27 cellular contexts compared by ENCODE assay signal in the genomic region with DNA sequence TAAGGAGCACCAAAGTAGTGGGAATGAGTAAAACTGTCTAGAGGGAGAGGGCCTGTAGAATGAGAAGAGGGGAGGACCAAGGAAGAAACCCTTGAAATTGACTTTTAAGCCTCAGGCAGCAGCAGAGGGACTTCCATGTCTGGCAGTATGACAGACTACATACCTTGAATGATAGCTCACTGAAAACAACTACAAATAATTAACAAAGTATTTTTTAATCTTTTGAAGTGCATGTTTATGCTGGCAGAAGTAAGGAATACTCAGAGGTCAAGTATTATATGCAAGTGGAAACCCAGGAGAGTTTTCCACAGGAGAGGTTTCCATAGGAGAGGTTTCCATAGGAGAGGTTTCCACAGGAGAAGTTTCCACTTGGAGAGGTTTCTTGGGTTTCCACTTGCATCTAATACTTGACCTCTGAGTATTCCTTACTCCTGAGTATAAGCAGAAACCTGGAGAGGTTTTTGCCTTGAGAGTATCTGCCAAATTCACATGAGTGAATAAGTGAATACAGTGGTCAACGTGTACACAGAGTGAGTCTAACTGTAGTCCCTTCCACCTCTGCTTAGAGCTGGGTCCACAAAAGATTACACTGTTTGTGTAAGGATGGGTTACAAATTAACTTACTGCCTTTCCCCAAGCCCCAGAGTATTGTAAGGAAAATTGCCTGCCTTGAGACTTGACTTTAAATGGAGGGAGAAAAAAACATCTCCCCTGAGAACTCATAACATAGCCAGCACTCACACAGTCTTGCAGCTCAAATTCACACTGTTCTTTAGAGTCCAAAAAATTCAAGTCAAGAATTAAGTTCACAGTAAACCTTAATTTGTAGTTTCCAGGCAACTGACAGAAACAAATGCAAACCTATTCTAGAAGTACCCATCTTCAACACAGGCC. TPM values are rescaled to one million over a fixed set of nuclear protein-coding genes. Genes with fewer than 3 reads are reported as not detected.
DNase-seq lines count a peak whose midpoint lies in the region; ATAC-seq, FAIRE-seq and TF ChIP-seq lines count a peak whose summit lies in the region.
"Had no signal": no experiment of that assay in that cellular context is flagged by ENCODE, and none has a peak within 500 bp of the region (broad histone marks: within the 10 kb centered on the region; RNA-seq: fewer than 3 reads in every experiment).

No MANE protein-coding gene starts in this region.

- H3K36me3 ChIP-seq in kidney epithelial cell (ENCODE audit: control insufficient read depth, insufficient read depth, low read length): no peaks in the 10 kb centered on the region
- H3K36me3 ChIP-seq in pancreas: no peaks in the 10 kb centered on the region
- H3K36me3 ChIP-seq: BLaER1 treated with 17β-estradiol and CSF1 and Interleukin-3, amounts not matched to agents 10 nM and 100 nM; brain microvascular endothelial cell; esophagus muscularis mucosa; gastrocnemius medialis; spleen; suprapubic skin had no signal

- POLR2A ChIA-PET in WTC11 (lab: Charles Lee): interaction anchor here (0.8 kb wide), 1 partner anchor 165 kb away, joined by 4 read pairs; the partner anchor contains the start of gene EHBP1

- H3K9me3 Mint-ChIP-seq in Calu3 (ENCODE audit: low read depth, unreplicated experiment) (peaks cover 3% of the 10 kb centered on the region), WTC11 (peaks cover 10% of the 10 kb centered on the region)

- peak overlapping the region; percentile 0 to 71 (median 40) for H3K27ac ChIP-seq in pancreas
- H3K27ac ChIP-seq: BLaER1 treated with 17β-estradiol and CSF1 and Interleukin-3, amounts not matched to agents 10 nM and 100 nM; brain microvascular endothelial cell; gastrocnemius medialis; spleen; suprapubic skin had no signal

- peaks cover 29 to 33% (median 29%) of the 10 kb centered on the region in 3 donors for H3K4me1 ChIP-seq in pancreas
- H3K4me1 ChIP-seq: BLaER1 treated with 17β-estradiol and CSF1 and Interleukin-3, amounts not matched to agents 10 nM and 100 nM; gastrocnemius medialis; spleen; suprapubic skin had no signal

- H3K27ac Mint-ChIP-seq in Calu3 (ENCODE audit: unreplicated experiment) (peak overlapping the region; percentile 76), WTC11 (no peak overlapping the region)
- H3K27ac Mint-ChIP-seq: stimulated activated naive B cell treated with anti-CD40 and anti-IgM and Interleukin-4, amounts not matched to agents 10 μg/mL and 1 μg/mL and 100 μg/mL, for 72 hours had no signal

- H3K4me3 Mint-ChIP-seq in Calu3 (ENCODE audit: low read depth, unreplicated experiment) (no peak overlapping the region), WTC11 (no peak overlapping the region)
- H3K4me3 Mint-ChIP-seq: stimulated activated naive B cell treated with anti-CD40 and anti-IgM and Interleukin-4, amounts not matched to agents 10 μg/mL and 1 μg/mL and 100 μg/mL, for 72 hours had no signal

- DNase-seq in Calu3 (peak; percentile 13), WTC11 (ENCODE audit: low spot score) (no peak), kidney epithelial cell (ENCODE audit: low read depth) (peak; percentile 18), pancreas (no peak), hepatic stellate cell (ENCODE audit: low spot score) (no peak), Right ventricle myocardium superior (no peak), NCI-H2081 treated with DMSO at 0.1 percent for 48 hours (lab: John Stamatoyannopoulos, UW) (no peak)
- DNase-seq: ACHN; brain microvascular endothelial cell; COR-L47; effector CD8-positive, alpha-beta T cell; gastrocnemius medialis; MM.1S; NCI-H1417; NCI-H510A treated with DMSO at 0.1 percent for 48 hours; spleen; stimulated activated CD4-positive, alpha-beta T cell treated with anti-CD3 and anti-CD28 coated beads, Interleukin-4, amount 100 ng/mL, for 1 hour; stimulated activated naive B cell treated with anti-CD40 and anti-IgM and Interleukin-4, amounts not matched to agents 10 μg/mL and 1 μg/mL and 100 μg/mL, for 72 hours; T-helper 1 cell had no signal

- ATAC-seq in WTC11: no peak
- peak; percentile 82 to 95 (median 93) for ATAC-seq in pancreas
- no peak for ATAC-seq in GM18502 (IDR thresholded peaks at IDR 0.05; ENCODE audit: poor library complexity, unreplicated experiment)
- no peak for ATAC-seq in Right ventricle myocardium superior (ENCODE audit: poor library complexity)
- ATAC-seq: gastrocnemius medialis; K562; stimulated activated naive B cell treated with anti-CD40 and anti-IgM and Interleukin-4, amounts not matched to agents 10 μg/mL and 1 μg/mL and 100 μg/mL, for 72 hours had no signal

- TF ChIP-seq CTCF in Calu3 (IDR thresholded peaks at IDR 0.05; ENCODE audit: unreplicated experiment): no peak
- TF ChIP-seq CTCF in WTC11 (IDR thresholded peaks at IDR 0.05): no peak
- no peak for TF ChIP-seq CTCF in kidney epithelial cell (IDR thresholded peaks at IDR 0.05; ENCODE audit: insufficient read depth, low read length, poor library complexity, severe bottlenecking)
- TF ChIP-seq CTCF in pancreas (IDR thresholded peaks at IDR 0.05): no peak

- 10 to 11% methylated on average over 1 of the region's 1 CpG for WGBS in pancreas, 2 donors

- BruUV-seq in Calu3 (replicated peaks; lab: Mats Ljungman, UMichigan): no TSS peak

- intact Hi-C loops in Calu3 (cut with micrococcal nuclease; ENCODE audit: unreplicated experiment) (no loop called here), pancreas (cut with DNase I) (no loop called here), Right ventricle myocardium superior (cut with DNase I) (no loop called here)

- peaks cover 56% of the 10 kb centered on the region for H3K4me1 Mint-ChIP-seq in Calu3 (ENCODE audit: low read depth, unreplicated experiment)
- peaks cover 13% of the 10 kb centered on the region for H3K4me1 Mint-ChIP-seq in WTC11
- H3K4me1 Mint-ChIP-seq: stimulated activated naive B cell treated with anti-CD40 and anti-IgM and Interleukin-4, amounts not matched to agents 10 μg/mL and 1 μg/mL and 100 μg/mL, for 72 hours had no signal

- no peak for FAIRE-seq in pancreas (lab: Jason Lieb, UNC)
- FAIRE-seq: islet of Langerhans, K562, TTC549, urothelium cell line had no signal

- H3K27me3 ChIP-seq in kidney epithelial cell (ENCODE audit: control insufficient read depth, insufficient read depth, low read length) (no peaks in the 10 kb centered on the region), pancreas (no peaks in the 10 kb centered on the region)
- H3K27me3 ChIP-seq: BLaER1 treated with 17β-estradiol and CSF1 and Interleukin-3, amounts not matched to agents 10 nM and 100 nM; brain microvascular endothelial cell; esophagus muscularis mucosa; gastrocnemius medialis; suprapubic skin had no signal

- no peaks in the 10 kb centered on the region for H3K9me3 ChIP-seq in pancreas
- H3K9me3 ChIP-seq: esophagus muscularis mucosa, gastrocnemius medialis, suprapubic skin had no signal

- H3K4me3 ChIP-seq in kidney epithelial cell (ENCODE audit: low read depth, low read length) (no peak overlapping the region), pancreas (no peak overlapping the region)
- H3K4me3 ChIP-seq: BLaER1 treated with 17β-estradiol and CSF1 and Interleukin-3, amounts not matched to agents 10 nM and 100 nM; esophagus muscularis mucosa; gastrocnemius medialis; K562; spleen; suprapubic skin had no signal

- H3K27me3 Mint-ChIP-seq in Calu3 (ENCODE audit: unreplicated experiment): no peaks in the 10 kb centered on the region
- H3K27me3 Mint-ChIP-seq in WTC11 (ENCODE audit: low read depth): no peaks in the 10 kb centered on the region

- CTCF ChIA-PET in Calu3 (lab: Charles Lee): interaction anchor here (0.6 to 1.9 kb wide), 4 partner anchors 14 to 83 kb away, joined by 3 to 9 read pairs (median 4); partner anchors contain the start of gene TMEM17
- CTCF ChIA-PET in WTC11 (lab: Charles Lee): no interaction called here

- H3K36me3 Mint-ChIP-seq in Calu3 (ENCODE audit: insufficient read depth, unreplicated experiment) (no peaks in the 10 kb centered on the region), WTC11 (peaks cover 3% of the 10 kb centered on the region)

TF ChIP-seq in WTC11, 78 proteins besides CTCF, POLR2A, EP300 and RAD21:
- peak; percentile 37; the same call in 1 of the 2 replicates for TF ChIP-seq GABPB1 (CRISPR knock-in tag; IDR thresholded peaks at IDR 0.05)
- no peak for TF ChIP-seq MYBL2 (CRISPR knock-in tag; IDR thresholded peaks at IDR 0.05)

RNA-seq across cellular contexts. Expression of gene TMEM17, which starts 34.1 kb away (rescaled TPM):
- total RNA-seq in Calu3 (2022) (3.3 and 3.6 TPM in 2 replicates), WTC11 (2021) (0.66 to 1.2 TPM (median 1.1 TPM) in 3 replicates), kidney epithelial cell (4.4 and 4.9 TPM in 2 replicates), pancreas (1 to 10 TPM; 1.3 to 3.2 (median 2.4) TPM), Right ventricle myocardium superior (1.7 TPM)
- polyA plus RNA-seq in pancreas: 1 to 10 TPM; 1.3 to 5.8 TPM

Comparison
In these comparisons a context has a peak if more than half of its experiments do, and no peak if none do; other contexts are left out.
1. DNase-seq: peak in Calu3 (single experiment) and kidney epithelial cell (single experiment); none in WTC11 (single experiment), pancreas (0 of 6), hepatic stellate cell (single experiment), Right ventricle myocardium superior (single experiment) and NCI-H2081 treated with DMSO at 0.1 percent for 48 hours (single experiment).
2. ATAC-seq: peak in pancreas (4 of 4); none in WTC11 (single experiment), GM18502 (single experiment) and Right ventricle myocardium superior (single experiment).